In genomic region chr12:3085341-3086125, GRCh38 we compare ENCODE assay signal across 14 cellular contexts. TPM values are rescaled to one million over a fixed set of nuclear protein-coding genes. Genes with fewer than 3 reads are reported as not detected.
DNase-seq lines count a peak whose midpoint lies in the region; ATAC-seq, FAIRE-seq and TF ChIP-seq lines count a peak whose summit lies in the region.
"Had no signal": no experiment of that assay in that cellular context is flagged by ENCODE, and none has a peak within 500 bp of the region (broad histone marks: within the 10 kb centered on the region; RNA-seq: fewer than 3 reads in every experiment).

No MANE protein-coding gene starts in this region.

- H3K4me3 Mint-ChIP-seq in endothelial cell (ENCODE audit: unreplicated experiment) = peak overlapping the region; percentile 37
- H3K4me3 Mint-ChIP-seq: B cell; naive thymus-derived CD4-positive, alpha-beta T cell had no signal

- intact Hi-C loops in right lobe of liver (cut with DNase I) = no loop called here
- intact Hi-C loops in esophagus muscularis mucosa (cut with DNase I) = no loop called here
- intact Hi-C loops in thyroid gland (cut with DNase I) = no loop called here

- H3K4me1 ChIP-seq in right lobe of liver (peaks cover 0 to 79% (median 14%) of the 10 kb centered on the region in 4 donors), small intestine (ENCODE audit: control insufficient read depth in 2 of 2, insufficient read depth in 1 of 2, low read depth in 1 of 2, low read length in 1 of 2) (peaks cover 3 to 5% of the 10 kb centered on the region in 2 donors), esophagus muscularis mucosa (peaks cover 19 to 52% (median 32%) of the 10 kb centered on the region in 4 donors), thyroid gland (peaks cover 0 to 12% of the 10 kb centered on the region in 2 donors)

- H3K27me3 ChIP-seq in right lobe of liver = no peaks in the 10 kb centered on the region
- H3K27me3 ChIP-seq in small intestine (ENCODE audit: control insufficient read depth in 2 of 2, insufficient read depth in 2 of 2, low read length in 2 of 2) = no peaks in the 10 kb centered on the region
- H3K27me3 ChIP-seq in esophagus muscularis mucosa = no peaks in the 10 kb centered on the region
- H3K27me3 ChIP-seq in thyroid gland = no peaks in the 10 kb centered on the region

- H3K27ac Mint-ChIP-seq in endothelial cell (ENCODE audit: unreplicated experiment) = peak overlapping the region; percentile 75
- H3K27ac Mint-ChIP-seq: B cell had no signal

- WGBS in right lobe of liver (ENCODE audit: insufficient coverage, low coverage, low lambda C conversion rate, missing lambda C conversion rate) = 22% methylated on average over 11 of the region's 18 CpGs
- WGBS in small intestine, 3 donors = 43 to 59% (median 44%) methylated on average over 18 of the region's 18 CpGs
- WGBS in esophagus muscularis mucosa = 79% methylated on average over 16 of the region's 18 CpGs
- WGBS in thyroid gland, 2 donors = 81 to 84% methylated on average over 16 to 17 of the region's 18 CpGs

- no peak for TF ChIP-seq EP300 in esophagus muscularis mucosa (IDR thresholded peaks at IDR 0.05)

- peaks cover 50% of the 10 kb centered on the region for H3K4me1 Mint-ChIP-seq in endothelial cell (ENCODE audit: unreplicated experiment)
- H3K4me1 Mint-ChIP-seq: B cell had no signal

- peaks cover 15% of the 10 kb centered on the region for H3K27me3 Mint-ChIP-seq in endothelial cell (ENCODE audit: unreplicated experiment)
- H3K27me3 Mint-ChIP-seq: B cell had no signal

- no peaks in the 10 kb centered on the region for H3K9me3 Mint-ChIP-seq in endothelial cell (ENCODE audit: unreplicated experiment)

- peaks cover 40% of the 10 kb centered on the region for H3K36me3 Mint-ChIP-seq in endothelial cell (ENCODE audit: low read depth, unreplicated experiment)
- H3K36me3 Mint-ChIP-seq: naive thymus-derived CD4-positive, alpha-beta T cell had no signal

- TF ChIP-seq POLR2A in right lobe of liver (IDR thresholded peaks at IDR 0.05) (peak; percentile 76), esophagus muscularis mucosa (IDR thresholded peaks at IDR 0.05; ENCODE audit: low read depth) (no peak), thyroid gland (IDR thresholded peaks at IDR 0.05) (no peak)

- ATAC-seq in right lobe of liver (peak; percentile 79 to 85 (median 82)), GM19467 (IDR thresholded peaks at IDR 0.05; ENCODE audit: unreplicated experiment) (no peak)
- ATAC-seq: naive thymus-derived CD4-positive, alpha-beta T cell had no signal

- DNase-seq in HuH-7 (ENCODE audit: low spot score) (peak; percentile 84), endothelial cell (ENCODE audit: low spot score) (no peak), right lobe of liver (peak; percentile 79 to 92 (median 88)), small intestine (peak; percentile 69), esophagus muscularis mucosa (ENCODE audit: extremely low spot score) (no peak), HTR-8/SVneo (ENCODE audit: insufficient read length, low spot score) (no peak), thyroid gland (no peak)
- DNase-seq: Calu3, NCI-H446, retina had no signal

- TF ChIP-seq CTCF in endothelial cell (IDR thresholded peaks at IDR 0.05; ENCODE audit: unreplicated experiment) (no peak), right lobe of liver (IDR thresholded peaks at IDR 0.05) (no peak), esophagus muscularis mucosa (IDR thresholded peaks at IDR 0.05) (no peak), thyroid gland (IDR thresholded peaks at IDR 0.05) (no peak)

- H3K4me3 ChIP-seq in right lobe of liver = peak overlapping the region; percentile 26 to 60 (median 44)
- peak overlapping the region in 1 of 2 donors; percentile 30 for H3K4me3 ChIP-seq in small intestine (ENCODE audit: low read depth in 1 of 2, low read length in 2 of 2)
- no peak overlapping the region for H3K4me3 ChIP-seq in esophagus muscularis mucosa
- H3K4me3 ChIP-seq in thyroid gland (replicated peaks in 1 of 3) = no peak overlapping the region

- FAIRE-seq in small intestine (lab: Jason Lieb, UNC) (no peak), HTR-8/SVneo (lab: Jason Lieb, UNC) (no peak)

- H3K36me3 ChIP-seq in right lobe of liver (no peaks in the 10 kb centered on the region), small intestine (ENCODE audit: control insufficient read depth in 2 of 2, insufficient read depth in 2 of 2, low read length in 2 of 2) (no peaks in the 10 kb centered on the region), esophagus muscularis mucosa (peaks cover 0 to 23% (median 9%) of the 10 kb centered on the region in 4 donors), thyroid gland (no peaks in the 10 kb centered on the region)

- H3K9me3 ChIP-seq in right lobe of liver = no peaks in the 10 kb centered on the region
- no peaks in the 10 kb centered on the region for H3K9me3 ChIP-seq in small intestine (ENCODE audit: control insufficient read depth, low read depth)
- no peaks in the 10 kb centered on the region for H3K9me3 ChIP-seq in esophagus muscularis mucosa
- H3K9me3 ChIP-seq in thyroid gland = no peaks in the 10 kb centered on the region

- peak overlapping the region; percentile 83 to 93 (median 85) for H3K27ac ChIP-seq in right lobe of liver
- H3K27ac ChIP-seq in small intestine (ENCODE audit: low read depth in 1 of 2, low read length in 1 of 2) = peak overlapping the region in 1 of 2 donors; percentile 32
- H3K27ac ChIP-seq in esophagus muscularis mucosa (replicated peaks in 1 of 4) = peak overlapping the region in 1 of 4 donors; percentile 6
- no peak overlapping the region for H3K27ac ChIP-seq in thyroid gland

RNA-seq across cellular contexts. Expression of gene TSPAN9, which starts 8.4 kb away (rescaled TPM):
- total RNA-seq in endothelial cell (ENCODE audit: unreplicated experiment) = 116 TPM
- 10 to 100 TPM; 23.7 to 53.2 (median 39.8) TPM for total RNA-seq in right lobe of liver
- polyA plus RNA-seq in small intestine = 10 to 100 TPM in 1 of 3 donors, 1 to 10 TPM in 2; 1.3 to 23.1 (median 2.4) TPM
- total RNA-seq in esophagus muscularis mucosa = 10 to 100 TPM; 13.7 to 35.4 (median 26.7) TPM
- 10 to 100 TPM; 26.9 to 47.5 (median 33.2) TPM for total RNA-seq in thyroid gland
- total RNA-seq: T-helper 2 cell treated with Interferon-gamma antibody and Interleukin-4, amounts not matched to agents 100 ng/mL and 5 ng/mL, for 36 hours had no signal

Comparison
In these comparisons a context has a peak if more than half of its experiments do, and no peak if none do; other contexts are left out.
1. DNase-seq: peak in HuH-7 (single experiment), right lobe of liver (3 of 3) and small intestine (single experiment); none in endothelial cell (single experiment), esophagus muscularis mucosa (single experiment), HTR-8/SVneo (single experiment) and thyroid gland (0 of 2).
2. H3K27ac ChIP-seq: peak in right lobe of liver (3 of 3); none in thyroid gland (0 of 3).
3. H3K4me3 ChIP-seq: peak in right lobe of liver (3 of 3); none in esophagus muscularis mucosa (0 of 4) and thyroid gland (0 of 3).